ENCODE assay signal across 13 cellular contexts in the genomic region with DNA sequence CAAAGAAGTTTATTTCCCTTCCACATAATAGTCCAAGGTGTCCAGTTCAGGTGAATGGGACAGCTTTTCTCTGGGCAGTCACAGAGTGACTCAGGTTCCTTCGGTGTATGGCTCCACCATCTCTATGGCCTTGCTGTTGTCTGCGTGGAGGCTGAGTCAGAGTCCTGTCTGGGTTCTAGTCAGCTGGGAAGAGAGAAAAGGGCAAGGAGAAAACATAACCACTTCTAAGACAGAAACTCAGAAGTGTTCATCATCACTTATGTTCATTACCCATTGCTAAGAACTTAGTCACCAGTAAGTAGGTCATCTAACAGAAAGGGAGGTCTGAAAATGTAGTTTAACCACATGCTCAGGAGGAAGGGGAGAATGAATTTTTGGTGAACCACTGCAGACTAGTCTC. TPM values are rescaled to one million over a fixed set of nuclear protein-coding genes. Genes with fewer than 3 reads are reported as not detected.
DNase-seq lines count a peak whose midpoint lies in the region; ATAC-seq and TF ChIP-seq lines count a peak whose summit lies in the region.
"Had no signal": no experiment of that assay in that cellular context is flagged by ENCODE, and none has a peak within 500 bp of the region (broad histone marks: within the 10 kb centered on the region; RNA-seq: fewer than 3 reads in every experiment).

No MANE protein-coding gene starts in this region.

- H3K27ac Mint-ChIP-seq in activated T-helper 2 cell treated with anti-CD3 and anti-CD28 coated beads, Interferon-gamma antibody, Interleukin-2, Interleukin-4, amounts not matched to agents 10 μg/mL and 5 μg/mL and 100 μg/mL, durations not matched to agents 14 hours and 24 hours and 36 hours = peak overlapping the region; percentile 9
- H3K27ac Mint-ChIP-seq in naive thymus-derived CD8-positive, alpha-beta T cell = peak overlapping the region in 1 of 10 donors; percentile 17

- H3K4me1 Mint-ChIP-seq in activated T-helper 2 cell treated with anti-CD3 and anti-CD28 coated beads, Interferon-gamma antibody, Interleukin-2, Interleukin-4, amounts not matched to agents 10 μg/mL and 5 μg/mL and 100 μg/mL, durations not matched to agents 14 hours and 24 hours and 36 hours (ENCODE audit: low read depth) = peaks cover 6% of the 10 kb centered on the region
- H3K4me1 Mint-ChIP-seq in naive thymus-derived CD8-positive, alpha-beta T cell = peaks cover 0 to 4% (median 0%) of the 10 kb centered on the region in 4 donors

- no peaks in the 10 kb centered on the region for H3K36me3 Mint-ChIP-seq in activated T-helper 2 cell treated with anti-CD3 and anti-CD28 coated beads, Interferon-gamma antibody, Interleukin-2, Interleukin-4, amounts not matched to agents 10 μg/mL and 5 μg/mL and 100 μg/mL, durations not matched to agents 14 hours and 24 hours and 36 hours (ENCODE audit: low read depth)
- H3K36me3 Mint-ChIP-seq in naive thymus-derived CD8-positive, alpha-beta T cell = no peaks in the 10 kb centered on the region

- no peak overlapping the region for H3K4me3 Mint-ChIP-seq in activated T-helper 2 cell treated with anti-CD3 and anti-CD28 coated beads, Interferon-gamma antibody, Interleukin-2, Interleukin-4, amounts not matched to agents 10 μg/mL and 5 μg/mL and 100 μg/mL, durations not matched to agents 14 hours and 24 hours and 36 hours (ENCODE audit: low read depth)
- no peak overlapping the region for H3K4me3 Mint-ChIP-seq in naive thymus-derived CD8-positive, alpha-beta T cell

- H3K4me3 ChIP-seq in left lung (no peak overlapping the region), transverse colon (no peak overlapping the region)
- H3K4me3 ChIP-seq: body of pancreas had no signal

- in situ Hi-C loops in transverse colon (cut with MboI; ENCODE audit: low pct_ligation_motif_present in 1 of 4, low pct_unique_long_range_greater_than_20kb in 1 of 4, low sequenced_read_pairs in 3 of 4) = no loop called here

- no peaks in the 10 kb centered on the region for H3K36me3 ChIP-seq in left lung
- no peaks in the 10 kb centered on the region for H3K36me3 ChIP-seq in transverse colon

- H3K9me3 ChIP-seq in left lung (no peaks in the 10 kb centered on the region), transverse colon (no peaks in the 10 kb centered on the region)
- H3K9me3 ChIP-seq: body of pancreas had no signal

- H3K4me1 ChIP-seq in left lung (peaks cover 5 to 6% of the 10 kb centered on the region in 2 donors), transverse colon (peaks cover 0 to 25% (median 4%) of the 10 kb centered on the region in 4 donors)

- TF ChIP-seq EP300 in transverse colon (IDR thresholded peaks at IDR 0.05; ENCODE audit: low read depth) = no peak

- peak; percentile 65 for DNase-seq in activated naive CD4-positive, alpha-beta T cell treated with Interleukin-2 at 50 U/mL for 16 hours
- no peak for DNase-seq in activated naive CD4-positive, alpha-beta T cell (lab: John Stamatoyannopoulos, UW)
- no peak for DNase-seq in activated T-helper 2 cell treated with anti-CD3 and anti-CD28 coated beads, Interferon-gamma antibody, Interleukin-2, Interleukin-4, amounts not matched to agents 10 μg/mL and 5 μg/mL and 100 μg/mL, durations not matched to agents 14 hours and 24 hours and 36 hours (ENCODE audit: low spot score)
- peak in 1 of 2 donors; percentile 45 for DNase-seq in left lung
- DNase-seq in transverse colon = no peak
- no peak for DNase-seq in HuH-7 (ENCODE audit: low spot score)
- no peak for DNase-seq in naive thymus-derived CD8-positive, alpha-beta T cell
- no peak for DNase-seq in NCI-H1048 (lab: John Stamatoyannopoulos, UW)
- DNase-seq: C1 segment of cervical spinal cord, GOT3, midbrain, NCI-H510A treated with DMSO at 0.1 percent for 48 hours had no signal

- peak; percentile 67 for ATAC-seq in left lung
- no peak for ATAC-seq in naive thymus-derived CD8-positive, alpha-beta T cell
- ATAC-seq: body of pancreas had no signal

- TF ChIP-seq CTCF in left lung (IDR thresholded peaks at IDR 0.05) (no peak), transverse colon (IDR thresholded peaks at IDR 0.05) (no peak)

- TF ChIP-seq POLR2A in transverse colon (IDR thresholded peaks at IDR 0.05) = no peak

- H3K27me3 Mint-ChIP-seq in activated T-helper 2 cell treated with anti-CD3 and anti-CD28 coated beads, Interferon-gamma antibody, Interleukin-2, Interleukin-4, amounts not matched to agents 10 μg/mL and 5 μg/mL and 100 μg/mL, durations not matched to agents 14 hours and 24 hours and 36 hours (ENCODE audit: low read depth) = peaks cover 4% of the 10 kb centered on the region
- no peaks in the 10 kb centered on the region for H3K27me3 Mint-ChIP-seq in naive thymus-derived CD8-positive, alpha-beta T cell

- H3K27me3 ChIP-seq in left lung (no peaks in the 10 kb centered on the region), transverse colon (no peaks in the 10 kb centered on the region)
- H3K27me3 ChIP-seq: body of pancreas had no signal

- 50 to 67% methylated on average over 2 of the region's 2 CpGs for WGBS in transverse colon (ENCODE audit: low coverage in 1 of 2), 2 donors

- POLR2A ChIA-PET in naive thymus-derived CD8-positive, alpha-beta T cell (lab: Charles Lee) = no interaction called here

- H3K9me3 Mint-ChIP-seq in activated T-helper 2 cell treated with anti-CD3 and anti-CD28 coated beads, Interferon-gamma antibody, Interleukin-2, Interleukin-4, amounts not matched to agents 10 μg/mL and 5 μg/mL and 100 μg/mL, durations not matched to agents 14 hours and 24 hours and 36 hours = no peaks in the 10 kb centered on the region
- peaks cover 0 to 3% (median 0%) of the 10 kb centered on the region in 9 donors for H3K9me3 Mint-ChIP-seq in naive thymus-derived CD8-positive, alpha-beta T cell

- intact Hi-C loops in activated T-helper 2 cell treated with anti-CD3 and anti-CD28 coated beads, Interferon-gamma antibody, Interleukin-2, Interleukin-4, amounts not matched to agents 10 μg/mL and 5 μg/mL and 100 μg/mL, durations not matched to agents 14 hours and 24 hours and 36 hours (cut with micrococcal nuclease) = loop anchor here (1.0 to 5.0 kb wide), 2 partner anchors 32 to 36 kb away; no protein-coding TSS in a partner anchor
- intact Hi-C loops in left lung (cut with DNase I) = no loop called here
- intact Hi-C loops in transverse colon (cut with DNase I; ENCODE audit: low total_unique reads) = no loop called here

- H3K27ac ChIP-seq in left lung (peak overlapping the region in 1 of 2 donors; percentile 14), transverse colon (peak overlapping the region; percentile 5 to 58 (median 44))
- H3K27ac ChIP-seq: body of pancreas had no signal

RNA-seq across cellular contexts. Expression of a gene that starts 32.4 kb away (rescaled TPM):
- 12.2 and 14.0 TPM in 2 replicates for total RNA-seq in activated T-helper 2 cell treated with anti-CD3 and anti-CD28 coated beads, Interferon-gamma antibody, Interleukin-2, Interleukin-4, amounts not matched to agents 10 μg/mL and 5 μg/mL and 100 μg/mL, durations not matched to agents 14 hours and 24 hours and 36 hours
- total RNA-seq in left lung = 10 to 100 TPM; 17.1 to 20.5 TPM
- total RNA-seq in transverse colon = 10 to 100 TPM in 3 of 4 donors, 1 to 10 TPM in 1; 4.8 to 17.6 (median 13.3) TPM
- 10 to 100 TPM; 90.9 to 94.5 TPM for total RNA-seq in naive thymus-derived CD8-positive, alpha-beta T cell
- 10 to 100 TPM in 2 of 3 donors, 1 to 10 TPM in 1; 8.9 to 26.0 (median 11.8) TPM for polyA plus RNA-seq in naive thymus-derived CD8-positive, alpha-beta T cell
